ENCODE assay signal across 20 cellular contexts in genomic region chr12:93972411-93973208, GRCh38.
DNase-seq lines count a peak whose midpoint lies in the region; ATAC-seq and TF ChIP-seq lines count a peak whose summit lies in the region.
"Had no signal": no experiment of that assay in that cellular context is flagged by ENCODE, and none has a peak within 500 bp of the region (broad histone marks: within the 10 kb centered on the region; RNA-seq: fewer than 3 reads in every experiment).

No MANE protein-coding gene starts in this region.

- no peaks in the 10 kb centered on the region for H3K36me3 ChIP-seq in HEK293 (ENCODE audit: control insufficient read depth in 2 of 2, insufficient read depth in 1 of 2, low read length in 2 of 2)
- H3K36me3 ChIP-seq in left lung = no peaks in the 10 kb centered on the region
- H3K36me3 ChIP-seq in SJCRH30 = no peaks in the 10 kb centered on the region
- H3K36me3 ChIP-seq: tibial nerve had no signal

- H3K4me1 ChIP-seq in HEK293 (ENCODE audit: control insufficient read depth, insufficient read depth, low read length) = no peaks in the 10 kb centered on the region
- no peaks in the 10 kb centered on the region for H3K4me1 ChIP-seq in left lung
- no peaks in the 10 kb centered on the region for H3K4me1 ChIP-seq in SJCRH30
- H3K4me1 ChIP-seq: parathyroid adenoma had no signal

- no peaks in the 10 kb centered on the region for H3K36me3 Mint-ChIP-seq in mesothelial cell of epicardium
- H3K36me3 Mint-ChIP-seq: activated naive CD8-positive, alpha-beta T cell treated with anti-CD3 and anti-CD28 coated beads, Interleukin-2, amount 10 ng/mL, durations not matched to agents 7 days and 5 days had no signal

- peak; percentile 83 for DNase-seq in astrocyte of the spinal cord (ENCODE audit: low read depth, low spot score)
- DNase-seq in left lung = no peak
- DNase-seq in stromal cell of bone marrow (ENCODE audit: low read depth) = peak; percentile 83
- no peak for DNase-seq in mesothelial cell of epicardium (ENCODE audit: low spot score in 2 of 2, unreplicated experiment in 2 of 2)
- no peak for DNase-seq in SJCRH30
- DNase-seq in NCI-H146 treated with DMSO at 0.1 percent for 48 hours (lab: John Stamatoyannopoulos, UW; ENCODE audit: unreplicated experiment) = no peak
- DNase-seq: activated CD4-positive, alpha-beta T cell treated with anti-CD3 and anti-CD28 coated beads for 1 hour; activated naive CD8-positive, alpha-beta T cell treated with anti-CD3 and anti-CD28 coated beads, Interleukin-2, amount 10 ng/mL, durations not matched to agents 7 days and 5 days; CD4-positive, alpha-beta T cell; foreskin melanocyte; NCI-H2029; NCI-H774; stimulated activated CD4-positive, alpha-beta T cell treated with anti-CD3 and anti-CD28 coated beads, Interleukin-2, amount 100 ng/mL, for 24 hours; stimulated activated CD8-positive, alpha-beta memory T cell treated with anti-CD3 and anti-CD28 coated beads, Interleukin-4, amount 100 ng/mL, for 48 hours; T-helper 2 cell had no signal

- H3K4me3 ChIP-seq in HEK293 (ENCODE audit: low read depth, low read length) (no peak overlapping the region), astrocyte of the spinal cord (ENCODE audit: low read depth, low read length) (no peak overlapping the region), left lung (no peak overlapping the region), SJCRH30 (no peak overlapping the region)
- H3K4me3 ChIP-seq: tibial nerve had no signal

- H3K9me3 ChIP-seq in HEK293 (ENCODE audit: control insufficient read depth, insufficient read depth, low read depth, low read length) = no peaks in the 10 kb centered on the region
- H3K9me3 ChIP-seq in left lung = no peaks in the 10 kb centered on the region
- H3K9me3 ChIP-seq in SJCRH30 (replicated peaks) = no peaks in the 10 kb centered on the region
- H3K9me3 ChIP-seq: tibial nerve had no signal

- ATAC-seq in left lung (peak; percentile 74), GM21381 (IDR thresholded peaks at IDR 0.05; ENCODE audit: unreplicated experiment) (no peak)

- H3K4me3 Mint-ChIP-seq in mesothelial cell of epicardium = no peak overlapping the region
- H3K4me3 Mint-ChIP-seq: activated naive CD8-positive, alpha-beta T cell treated with anti-CD3 and anti-CD28 coated beads, Interleukin-2, amount 10 ng/mL, durations not matched to agents 7 days and 5 days; CD4-positive, alpha-beta T cell; dendritic cell treated with granulocyte-macrophage colony-stimulating factor and Interleukin-4, amounts not matched to agents 40 ng/mL and 50 ng/mL, for 4 days had no signal

- intact Hi-C loops in left lung (cut with DNase I) = loop anchor here in 1 of 2 donors (10.0 kb wide), 1 partner anchor 198 kb away; no protein-coding TSS in a partner anchor

- TF ChIP-seq CTCF in HEK293 (tag by site-specific recombination; IDR thresholded peaks at IDR 0.05) (no peak), astrocyte of the spinal cord (IDR thresholded peaks at IDR 0.05; ENCODE audit: low read depth, low read length) (no peak), left lung (IDR thresholded peaks at IDR 0.05) (no peak), mesothelial cell of epicardium (IDR thresholded peaks at IDR 0.05; ENCODE audit: unreplicated experiment) (no peak)

- H3K4me1 Mint-ChIP-seq in mesothelial cell of epicardium = peaks cover 24% of the 10 kb centered on the region

- in situ Hi-C loops in astrocyte of the spinal cord (cut with HindIII; ENCODE audit: low sequenced_read_pairs) = no loop called here

- no peak overlapping the region for H3K27ac Mint-ChIP-seq in mesothelial cell of epicardium
- H3K27ac Mint-ChIP-seq: activated naive CD8-positive, alpha-beta T cell treated with anti-CD3 and anti-CD28 coated beads, Interleukin-2, amount 10 ng/mL, durations not matched to agents 7 days and 5 days; CD4-positive, alpha-beta T cell; dendritic cell treated with granulocyte-macrophage colony-stimulating factor and Interleukin-4, amounts not matched to agents 40 ng/mL and 50 ng/mL, for 4 days had no signal

- CTCF ChIA-PET in HEK293 (lab: Yijun Ruan, JAX) = interaction anchor here (0.7 to 1.1 kb wide), 2 partner anchors 128 to 205 kb away, joined by 3 read pairs; no protein-coding TSS in a partner anchor

- POLR2A ChIA-PET in HEK293 (lab: Yijun Ruan, JAX) = no interaction called here

- H3K9me3 Mint-ChIP-seq in mesothelial cell of epicardium = peaks cover 9% of the 10 kb centered on the region
- H3K9me3 Mint-ChIP-seq: CD4-positive, alpha-beta T cell; dendritic cell treated with granulocyte-macrophage colony-stimulating factor and Interleukin-4, amounts not matched to agents 40 ng/mL and 50 ng/mL, for 4 days had no signal

- H3K27me3 ChIP-seq in left lung (no peaks in the 10 kb centered on the region), SJCRH30 (no peaks in the 10 kb centered on the region)
- H3K27me3 ChIP-seq: tibial nerve had no signal

- no peaks in the 10 kb centered on the region for H3K27me3 Mint-ChIP-seq in mesothelial cell of epicardium (ENCODE audit: low read depth)
- H3K27me3 Mint-ChIP-seq: CD4-positive, alpha-beta T cell; dendritic cell treated with granulocyte-macrophage colony-stimulating factor and Interleukin-4, amounts not matched to agents 40 ng/mL and 50 ng/mL, for 4 days had no signal

- H3K27ac ChIP-seq in HEK293 (ENCODE audit: extremely low read depth, low read depth, low read length) (no peak overlapping the region), left lung (no peak overlapping the region), SJCRH30 (no peak overlapping the region)
- H3K27ac ChIP-seq: parathyroid adenoma, tibial nerve had no signal

TF ChIP-seq in HEK293, 187 proteins besides CTCF, POLR2A, EP300 and RAD21:
- TF ChIP-seq, protein P1, sequence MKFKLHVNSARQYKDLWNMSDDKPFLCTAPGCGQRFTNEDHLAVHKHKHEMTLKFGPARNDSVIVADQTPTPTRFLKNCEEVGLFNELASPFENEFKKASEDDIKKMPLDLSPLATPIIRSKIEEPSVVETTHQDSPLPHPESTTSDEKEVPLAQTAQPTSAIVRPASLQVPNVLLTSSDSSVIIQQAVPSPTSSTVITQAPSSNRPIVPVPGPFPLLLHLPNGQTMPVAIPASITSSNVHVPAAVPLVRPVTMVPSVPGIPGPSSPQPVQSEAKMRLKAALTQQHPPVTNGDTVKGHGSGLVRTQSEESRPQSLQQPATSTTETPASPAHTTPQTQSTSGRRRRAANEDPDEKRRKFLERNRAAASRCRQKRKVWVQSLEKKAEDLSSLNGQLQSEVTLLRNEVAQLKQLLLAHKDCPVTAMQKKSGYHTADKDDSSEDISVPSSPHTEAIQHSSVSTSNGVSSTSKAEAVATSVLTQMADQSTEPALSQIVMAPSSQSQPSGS (tag by site-specific recombination; IDR thresholded peaks at IDR 0.05; ENCODE audit: low read depth) = no peak
- TF ChIP-seq SETDB1 (IDR thresholded peaks at IDR 0.05; ENCODE audit: insufficient read length, low read length) (no peak), ZNF354C (tag by site-specific recombination; IDR thresholded peaks at IDR 0.05; ENCODE audit: borderline replicate concordance, low read depth) (no peak), ZBTB20 (tag by site-specific recombination; IDR thresholded peaks at IDR 0.05) (no peak), ZNF157 (tag by site-specific recombination; IDR thresholded peaks at IDR 0.05) (peak; percentile 80), ZNF292 (tag by site-specific recombination; IDR thresholded peaks at IDR 0.05; ENCODE audit: borderline replicate concordance, low read depth) (no peak), ZNF239 (tag by site-specific recombination; IDR thresholded peaks at IDR 0.05) (no peak), PBX3 (CRISPR knock-in tag; IDR thresholded peaks at IDR 0.05) (no peak), ZNF549 (tag by site-specific recombination; IDR thresholded peaks at IDR 0.05) (no peak)

Comparison
In these comparisons a context has a peak if more than half of its experiments do, and no peak if none do; other contexts are left out.
1. DNase-seq: peak in astrocyte of the spinal cord (single experiment) and stromal cell of bone marrow (single experiment); none in left lung (0 of 2), mesothelial cell of epicardium (0 of 2), SJCRH30 (0 of 2) and NCI-H146 treated with DMSO at 0.1 percent for 48 hours (single experiment).